37 cellular contexts compared by ENCODE assay signal in genomic region chr18:63430526-63430925, GRCh38. TPM values are rescaled to one million over a fixed set of nuclear protein-coding genes. Genes with fewer than 3 reads are reported as not detected.
"Had no signal": no experiment of that assay in that cellular context is flagged by ENCODE, and none has a peak within 500 bp of the region (broad histone marks: within the 10 kb centered on the region; RNA-seq: fewer than 3 reads in every experiment).

No MANE protein-coding gene starts in this region.

- H3K4me3 ChIP-seq: MG63 had no signal

- H3K27me3 ChIP-seq: MG63 had no signal

- DNase-seq: Karpas-422, Kasumi-1, MG63, MM.1S, MV-4-11, NCI-H1048, NCI-H1092, NCI-H1092 treated with DMSO at 0.1 percent for 48 hours, NCI-H1105, NCI-H1105 treated with DMSO at 0.1 percent for 48 hours, NCI-H1417, NCI-H1417 treated with DMSO at 0.1 percent for 48 hours, NCI-H1436, NCI-H1436 treated with DMSO at 0.1 percent for 48 hours, NCI-H146, NCI-H1694, NCI-H1694 treated with DMSO at 0.1 percent for 48 hours, NCI-H187, NCI-H187 treated with DMSO at 0.1 percent for 48 hours, NCI-H1930, NCI-H2029, NCI-H2029 treated with DMSO at 0.1 percent for 48 hours, NCI-H2081, NCI-H2081 treated with DMSO at 0.1 percent for 48 hours, NCI-H2107, NCI-H2171, NCI-H2171 treated with DMSO at 0.1 percent for 48 hours, NCI-H2227 treated with DMSO at 0.1 percent for 48 hours, NCI-H226, NCI-H345, NCI-H446, NCI-H446 treated with DMSO at 0.1 percent for 48 hours, NCI-H510A, NCI-H510A treated with DMSO at 0.1 percent for 48 hours, NCI-H524 had no signal

- H3K9me3 ChIP-seq: MG63 had no signal

- H3K36me3 ChIP-seq: MG63 had no signal

RNA-seq across cellular contexts. Expression of gene SERPINB5, which starts 46.2 kb away (rescaled TPM):
- total RNA-seq: LHCN-M2, M059J had no signal
